In the genomic region with DNA sequence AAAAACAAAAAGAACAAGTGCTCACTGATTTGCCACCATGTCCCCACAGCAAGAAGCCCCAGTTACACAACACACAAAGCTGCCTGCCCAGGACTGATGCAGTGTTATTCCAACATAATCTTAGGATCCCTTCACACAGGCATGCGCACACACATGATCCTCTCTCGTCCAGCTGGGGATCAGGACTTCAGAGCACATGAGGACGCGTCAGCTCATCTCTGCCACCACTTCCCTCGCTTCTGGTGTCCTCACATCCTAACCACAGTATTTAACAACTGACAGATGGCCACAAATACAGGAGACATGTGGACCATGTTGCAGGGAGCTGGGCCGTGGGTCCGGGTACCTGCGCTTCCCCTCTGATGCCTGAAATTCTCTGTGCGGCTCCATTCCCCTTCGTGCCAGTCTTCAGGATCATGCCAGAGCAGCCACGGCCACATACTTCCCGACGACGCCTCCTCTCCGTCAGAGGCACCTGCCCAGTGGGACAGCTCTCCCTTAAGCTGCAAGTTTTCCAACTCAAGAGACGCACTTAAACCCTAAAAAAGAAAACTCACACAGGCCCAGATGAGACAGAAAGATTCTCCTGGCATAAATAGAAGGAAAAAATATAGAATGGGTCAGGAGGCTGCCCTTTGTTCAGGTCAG, we compare ENCODE assay signal across 12 cellular contexts.
DNase-seq lines count a peak whose midpoint lies in the region; ATAC-seq, FAIRE-seq and TF ChIP-seq lines count a peak whose summit lies in the region.
"Had no signal": no experiment of that assay in that cellular context is flagged by ENCODE, and none has a peak within 500 bp of the region (broad histone marks: within the 10 kb centered on the region; RNA-seq: fewer than 3 reads in every experiment).

No MANE protein-coding gene starts in this region.

- H3K4me3 ChIP-seq in HepG2 (replicated peaks in 1 of 3; ENCODE audit: insufficient read depth in 1 of 3, low read depth in 2 of 3, low read length in 3 of 3) (peak overlapping the region in 1 of 3 experiments; percentile 7; a peak in 2 of 6 replicates), right lobe of liver (no peak overlapping the region), brain microvascular endothelial cell (ENCODE audit: low read depth, low read length) (no peak overlapping the region), upper lobe of right lung (no peak overlapping the region), H7 (ENCODE audit: insufficient read depth, low read depth, low read length) (no peak overlapping the region)

- peaks cover 90% of the 10 kb centered on the region for H3K79me2 ChIP-seq in HepG2 (ENCODE audit: insufficient read depth, low read length)

- H3K36me3 ChIP-seq in HepG2 (replicated peaks in 1 of 2; ENCODE audit: control insufficient read depth in 1 of 2, insufficient read depth in 2 of 2, low read length in 2 of 2) (peaks cover 8 to 27% of the 10 kb centered on the region in 2 experiments; a peak in 4 of 5 replicates), right lobe of liver (peaks cover 0 to 5% (median 0%) of the 10 kb centered on the region in 4 donors), brain microvascular endothelial cell (replicated peaks) (peaks cover 2% of the 10 kb centered on the region), upper lobe of right lung (no peaks in the 10 kb centered on the region), H7 (replicated peaks; ENCODE audit: control insufficient read depth, insufficient read depth, low read length) (no peaks in the 10 kb centered on the region; the same call in 1 of the 2 replicates)

- H3K4me1 ChIP-seq in HepG2 (ENCODE audit: insufficient read depth, low read length): peaks cover 70% of the 10 kb centered on the region
- H3K4me1 ChIP-seq in right lobe of liver: peaks cover 0 to 4% (median 0%) of the 10 kb centered on the region in 4 donors
- peaks cover 39% of the 10 kb centered on the region for H3K4me1 ChIP-seq in upper lobe of right lung

- DNase-seq in HepG2 (ENCODE audit: low spot score) (no peak), right lobe of liver (no peak), brain microvascular endothelial cell (no peak), myocyte (ENCODE audit: low read depth) (peak; percentile 47), upper lobe of right lung (no peak), NCI-H510A treated with DMSO at 0.1 percent for 48 hours (lab: John Stamatoyannopoulos, UW) (no peak), H7 (no peak), NCI-H2029 (lab: John Stamatoyannopoulos, UW) (no peak)
- DNase-seq: activated CD4-positive, alpha-beta T cell treated with anti-CD3 and anti-CD28 coated beads for 36 hours; activated naive CD4-positive, alpha-beta T cell; HCEC 1CT; NCI-H187 treated with DMSO at 0.1 percent for 48 hours had no signal

- peak overlapping the region; percentile 47 for H3K9ac ChIP-seq in HepG2 (ENCODE audit: insufficient read depth, low read depth, low read length)

- H3K9me3 ChIP-seq in HepG2 (ENCODE audit: low read length): no peaks in the 10 kb centered on the region
- no peaks in the 10 kb centered on the region for H3K9me3 ChIP-seq in right lobe of liver
- no peaks in the 10 kb centered on the region for H3K9me3 ChIP-seq in upper lobe of right lung

- H2AFZ ChIP-seq in HepG2 (ENCODE audit: low read length): no peak overlapping the region

- intact Hi-C loops in HepG2 (cut with micrococcal nuclease; ENCODE audit: unreplicated experiment) (loop anchor here (10.0 kb wide), 1 partner anchor 48 kb away; no protein-coding TSS in a partner anchor), right lobe of liver (cut with DNase I) (no loop called here), upper lobe of right lung (cut with DNase I) (no loop called here)

- H3K4me2 ChIP-seq in HepG2 (ENCODE audit: low read depth, low read length): peak overlapping the region; percentile 46

- POLR2A ChIA-PET in HepG2 (lab: Yijun Ruan, JAX): interaction anchor here (0.7 to 2.4 kb wide), 8 partner anchors 10 to 71 kb away, joined by 3 to 27 read pairs (median 7); a partner anchor contains a TSS

- CTCF ChIA-PET in HepG2 (lab: Yijun Ruan, JAX; ENCODE audit: low intra/inter-chr PET ratio, low total read pairs): no interaction called here

- no peak for TF ChIP-seq CTCF in HepG2 (CRISPR knock-in tag; IDR thresholded peaks at IDR 0.05)
- TF ChIP-seq CTCF in right lobe of liver (IDR thresholded peaks at IDR 0.05): no peak
- TF ChIP-seq CTCF in brain microvascular endothelial cell (IDR thresholded peaks at IDR 0.05; ENCODE audit: low read depth, low read length, missing control alignments): no peak
- TF ChIP-seq CTCF in upper lobe of right lung (IDR thresholded peaks at IDR 0.05): no peak

- TF ChIP-seq EP300 in HepG2 (IDR thresholded peaks at IDR 0.05; ENCODE audit: low read depth in 2 of 2, low read length in 2 of 2): no peak
- no peak for TF ChIP-seq EP300 in HepG2 (CRISPR knock-in tag; IDR thresholded peaks at IDR 0.05; ENCODE audit: borderline replicate concordance)

- FAIRE-seq in HepG2 (lab: Jason Lieb, UNC): no peak

- in situ Hi-C loops in HepG2 (cut with HindIII; ENCODE audit: extremely low pct_ligation_motif_present, low pct_unique_long_range_greater_than_20kb): no loop called here
- in situ Hi-C loops in brain microvascular endothelial cell (cut with HindIII; ENCODE audit: low pct_ligation_motif_present, low sequenced_read_pairs): no loop called here

- H3K27ac ChIP-seq in HepG2 (ENCODE audit: extremely low read length, insufficient read depth, low read length) (peak overlapping the region; percentile 57), right lobe of liver (no peak overlapping the region), brain microvascular endothelial cell (peak overlapping the region; percentile 15), upper lobe of right lung (peak overlapping the region; percentile 1)

- WGBS in HepG2 (ENCODE audit: low lambda C conversion rate): 83% methylated on average over 15 of the region's 16 CpGs
- WGBS in right lobe of liver (ENCODE audit: insufficient coverage, low coverage, low lambda C conversion rate, missing lambda C conversion rate): 80% methylated on average over 12 of the region's 16 CpGs

- H3K27me3 ChIP-seq in HepG2 (ENCODE audit: control insufficient read depth in 1 of 2, insufficient read depth in 2 of 2, low read length in 2 of 2) (no peaks in the 10 kb centered on the region), right lobe of liver (no peaks in the 10 kb centered on the region), brain microvascular endothelial cell (replicated peaks) (no peaks in the 10 kb centered on the region), upper lobe of right lung (no peaks in the 10 kb centered on the region), H7 (ENCODE audit: control insufficient read depth, insufficient read depth, low read length) (no peaks in the 10 kb centered on the region)

- 0 out of 2 replicates have a peak, but pooled peaks cover 6% of the 10 kb centered on the region for H4K20me1 ChIP-seq in HepG2 (ENCODE audit: insufficient read depth, low read length)

- no TSS peak for BruUV-seq in HepG2 (replicated peaks; lab: Mats Ljungman, UMichigan)

- ATAC-seq in HepG2: no peak
- no peak for ATAC-seq in right lobe of liver
- ATAC-seq in upper lobe of right lung: peak; percentile 64
- ATAC-seq: activated CD4-positive, alpha-beta T cell treated with anti-CD3 and anti-CD28 coated beads for 36 hours had no signal

- TF ChIP-seq RAD21 in HepG2 (CRISPR knock-in tag; IDR thresholded peaks at IDR 0.05): no peak

- no peak for TF ChIP-seq POLR2A in HepG2 (IDR thresholded peaks at IDR 0.05; ENCODE audit: insufficient read depth in 1 of 2, low read depth in 2 of 2, low read length in 2 of 2)
- TF ChIP-seq POLR2A in right lobe of liver (IDR thresholded peaks at IDR 0.05): no peak

TF ChIP-seq in HepG2, 621 proteins besides CTCF, POLR2A, EP300 and RAD21 (continues in another document):
- TF ChIP-seq, protein P1, sequence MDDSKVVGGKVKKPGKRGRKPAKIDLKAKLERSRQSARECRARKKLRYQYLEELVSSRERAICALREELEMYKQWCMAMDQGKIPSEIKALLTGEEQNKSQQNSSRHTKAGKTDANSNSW (CRISPR knock-in tag; IDR thresholded peaks at IDR 0.05; ENCODE audit: borderline replicate concordance): no peak
- TF ChIP-seq, protein P2, sequence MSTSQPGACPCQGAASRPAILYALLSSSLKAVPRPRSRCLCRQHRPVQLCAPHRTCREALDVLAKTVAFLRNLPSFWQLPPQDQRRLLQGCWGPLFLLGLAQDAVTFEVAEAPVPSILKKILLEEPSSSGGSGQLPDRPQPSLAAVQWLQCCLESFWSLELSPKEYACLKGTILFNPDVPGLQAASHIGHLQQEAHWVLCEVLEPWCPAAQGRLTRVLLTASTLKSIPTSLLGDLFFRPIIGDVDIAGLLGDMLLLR (CRISPR knock-in tag; IDR thresholded peaks at IDR 0.05): no peak
- TF ChIP-seq ZNF878 (CRISPR knock-in tag; IDR thresholded peaks at IDR 0.05) (no peak), ZSCAN22 (CRISPR knock-in tag; IDR thresholded peaks at IDR 0.05) (no peak), MED13 (CRISPR knock-in tag; IDR thresholded peaks at IDR 0.05) (no peak), ATRX (CRISPR knock-in tag; IDR thresholded peaks at IDR 0.05; ENCODE audit: borderline replicate concordance) (no peak), RBM39 (IDR thresholded peaks at IDR 0.05; ENCODE audit: low read depth, low read length, poor library complexity, severe bottlenecking) (peak; percentile 33)
- TF ChIP-seq, protein P3, sequence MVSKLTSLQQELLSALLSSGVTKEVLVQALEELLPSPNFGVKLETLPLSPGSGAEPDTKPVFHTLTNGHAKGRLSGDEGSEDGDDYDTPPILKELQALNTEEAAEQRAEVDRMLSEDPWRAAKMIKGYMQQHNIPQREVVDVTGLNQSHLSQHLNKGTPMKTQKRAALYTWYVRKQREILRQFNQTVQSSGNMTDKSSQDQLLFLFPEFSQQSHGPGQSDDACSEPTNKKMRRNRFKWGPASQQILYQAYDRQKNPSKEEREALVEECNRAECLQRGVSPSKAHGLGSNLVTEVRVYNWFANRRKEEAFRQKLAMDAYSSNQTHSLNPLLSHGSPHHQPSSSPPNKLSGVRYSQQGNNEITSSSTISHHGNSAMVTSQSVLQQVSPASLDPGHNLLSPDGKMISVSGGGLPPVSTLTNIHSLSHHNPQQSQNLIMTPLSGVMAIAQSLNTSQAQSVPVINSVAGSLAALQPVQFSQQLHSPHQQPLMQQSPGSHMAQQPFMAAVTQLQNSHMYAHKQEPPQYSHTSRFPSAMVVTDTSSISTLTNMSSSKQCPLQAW (CRISPR knock-in tag; IDR thresholded peaks at IDR 0.05): peak; percentile 49; the same call in 1 of the 2 replicates

Comparison
In these comparisons a context has a peak if more than half of its experiments do, and no peak if none do; other contexts are left out.
1. H3K27ac ChIP-seq: peak in HepG2 (single experiment), brain microvascular endothelial cell (single experiment) and upper lobe of right lung (single experiment); none in right lobe of liver (0 of 3).